ENCODE assay signal across 1 cellular context in genomic region chr16:67183284-67183626, GRCh38.
TF ChIP-seq lines count a peak whose summit lies in the region.

No MANE protein-coding gene starts in this region.

TF ChIP-seq in IMR-90, 13 proteins besides CTCF, POLR2A, EP300 and RAD21 (continued from another document):
- no peak for TF ChIP-seq BHLHE40 (IDR thresholded peaks at IDR 0.05; ENCODE audit: low read depth, low read length)
- TF ChIP-seq USF2 (IDR thresholded peaks at IDR 0.05; ENCODE audit: low read depth, low read length), result no peak
- TF ChIP-seq FOS (IDR thresholded peaks at IDR 0.05; ENCODE audit: low read depth, low read length), result no peak
- TF ChIP-seq ELK1 (IDR thresholded peaks at IDR 0.05; ENCODE audit: borderline replicate concordance, low read depth, low read length), result no peak
- TF ChIP-seq SMC3 (IDR thresholded peaks at IDR 0.05; ENCODE audit: low read depth, low read length), result no peak
- no peak for TF ChIP-seq MAFK (IDR thresholded peaks at IDR 0.05; ENCODE audit: low read depth, low read length)
- no peak for TF ChIP-seq MXI1 (IDR thresholded peaks at IDR 0.05; ENCODE audit: borderline replicate concordance, low read depth, low read length)
- TF ChIP-seq NFE2L2 (IDR thresholded peaks at IDR 0.05; ENCODE audit: low read depth, low read length), result no peak
- TF ChIP-seq CEBPB (IDR thresholded peaks at IDR 0.05; ENCODE audit: low read depth, low read length), result no peak
- no peak for TF ChIP-seq CHD1 (IDR thresholded peaks at IDR 0.05; ENCODE audit: low read depth, low read length)
- TF ChIP-seq RFX5 (IDR thresholded peaks at IDR 0.05; ENCODE audit: low read depth, low read length), result no peak
